12 cellular contexts compared by ENCODE assay signal in genomic region chr15:74173545-74174215, GRCh38. TPM values are rescaled to one million over a fixed set of nuclear protein-coding genes. Genes with fewer than 3 reads are reported as not detected.
DNase-seq lines count a peak whose midpoint lies in the region; ATAC-seq, FAIRE-seq and TF ChIP-seq lines count a peak whose summit lies in the region.
"Had no signal": no experiment of that assay in that cellular context is flagged by ENCODE, and none has a peak within 500 bp of the region (broad histone marks: within the 10 kb centered on the region; RNA-seq: fewer than 3 reads in every experiment).

ISLR (plus strand) TSS chr15:74173710; CDS start chr15:74174859, 1,149 bp downstream.

- no peaks in the 10 kb centered on the region; the same call in 1 of the 2 replicates for H3K27me3 ChIP-seq in H7 (ENCODE audit: control insufficient read depth, insufficient read depth, low read length)

- H3K27ac Mint-ChIP-seq in immature natural killer cell: no peak within 1 kb of the TSS
- H3K27ac Mint-ChIP-seq: T-helper 17 cell had no signal

- peaks cover 0 to 5% (median 2%) of the 10 kb centered on the region in 3 donors for H3K27me3 Mint-ChIP-seq in immature natural killer cell (ENCODE audit: low read depth in 3 of 3)

- no peak within 1 kb of the TSS for H3K4me3 Mint-ChIP-seq in immature natural killer cell
- H3K4me3 Mint-ChIP-seq: T-helper 17 cell had no signal

- H3K4me1 Mint-ChIP-seq in immature natural killer cell: no peaks in the 10 kb centered on the region

- H3K4me3 ChIP-seq in H7 (ENCODE audit: insufficient read depth, low read depth, low read length) (no peak within 1 kb of the TSS), skin epidermis (peak within 1 kb of the TSS in 5 of 7 experiments; percentile 6 to 33 (median 24))

- H3K36me3 ChIP-seq in H7 (replicated peaks; ENCODE audit: control insufficient read depth, insufficient read depth, low read length): no peaks in the 10 kb centered on the region

- peak within 1 kb of the TSS in 20 of 21 experiments; percentile 14 to 84 (median 70) for H3K27ac ChIP-seq in skin epidermis

- no peak for FAIRE-seq in GM12891 (lab: Jason Lieb, UNC)

- H3K9me3 Mint-ChIP-seq in immature natural killer cell: no peaks in the 10 kb centered on the region

- peak; percentile 77 for DNase-seq in H7
- no peak for DNase-seq in cerebellum (ENCODE audit: low spot score)
- peak; percentile 37 for DNase-seq in left lobe of liver (ENCODE audit: low spot score)
- no peak for DNase-seq in D341Med (ENCODE audit: low spot score)
- DNase-seq in GM12891 (ENCODE audit: insufficient read length, low spot score): no peak
- DNase-seq in NCI-H187 (lab: John Stamatoyannopoulos, UW): no peak
- DNase-seq in immature natural killer cell: no peak
- DNase-seq: activated naive CD4-positive, alpha-beta T cell treated with anti-CD3 and anti-CD28 coated beads, Interleukin-2, amount 50 U/mL, for 16 hours; DMS53; NCI-H146; T-helper 17 cell had no signal

- ATAC-seq in left lobe of liver: no peak
- ATAC-seq: T-helper 17 cell had no signal

- H3K36me3 Mint-ChIP-seq in immature natural killer cell: no peaks in the 10 kb centered on the region

- no peak for TF ChIP-seq POLR2A in GM12891 (IDR thresholded peaks at IDR 0.05; ENCODE audit: low read depth, low read length)

TF ChIP-seq in GM12891, 5 proteins besides CTCF, POLR2A, EP300 and RAD21:
- TF ChIP-seq TAF1 (IDR thresholded peaks at IDR 0.05; ENCODE audit: low read depth, low read length): no peak

RNA-seq across cellular contexts. Expression of gene ISLR, which starts in this region (rescaled TPM):
- total RNA-seq in H7 (2014; rRNA removed; shearing (Covaris generic)): 15.1 and 20.5 TPM in 2 replicates
- total RNA-seq in cerebellum (41.0 TPM), left lobe of liver (2.3 TPM)
- 0.99 TPM for polyA plus RNA-seq in GM12891 (2012; ENCODE audit: low read depth, missing spikeins)
- polyA plus RNA-seq in immature natural killer cell: not detected
- total RNA-seq: T-helper 17 cell had no signal

Comparison
In these comparisons a context has a peak if more than half of its experiments do, and no peak if none do; other contexts are left out.
1. DNase-seq: peak in H7 (single experiment) and left lobe of liver (single experiment); none in cerebellum (single experiment), D341Med (single experiment), GM12891 (single experiment), NCI-H187 (0 of 2) and immature natural killer cell (0 of 3).